24 cellular contexts compared by ENCODE assay signal in genomic region chr6:24761851-24762250, GRCh38. TPM values are rescaled to one million over a fixed set of nuclear protein-coding genes. Genes with fewer than 3 reads are reported as not detected.
A peak's percentile ranks its signal among the peaks of the same experiment; 100 is the strongest.
DNase-seq lines count a peak whose midpoint lies in the region; ATAC-seq and TF ChIP-seq lines count a peak whose summit lies in the region.
"Had no signal": no experiment of that assay in that cellular context is flagged by ENCODE, and none has a peak within 500 bp of the region (broad histone marks: within the 10 kb centered on the region; RNA-seq: fewer than 3 reads in every experiment).

No MANE protein-coding gene starts in this region.

- no peaks in the 10 kb centered on the region for H3K79me2 ChIP-seq in OCI-LY7 (ENCODE audit: insufficient read depth, low read depth, low read length)
- H3K79me2 ChIP-seq in neural progenitor cell (ENCODE audit: low read depth): no peaks in the 10 kb centered on the region

- H3K27ac Mint-ChIP-seq in stimulated activated naive CD8-positive, alpha-beta T cell treated with anti-CD3 and anti-CD28 coated beads, Interleukin-15, Interleukin-2, amounts not matched to agents 100 ng/mL and 50 ng/mL, for 24 hours: peak overlapping the region; percentile 22
- H3K27ac Mint-ChIP-seq in stimulated activated naive CD8-positive, alpha-beta T cell treated with anti-CD3 and anti-CD28 coated beads, Interleukin-15, amount 100 ng/mL, for 72 hours: peak overlapping the region in 1 of 2 donors; percentile 59
- H3K27ac Mint-ChIP-seq in neural progenitor cell (peak overlapping the region; percentile 20), endothelial cell (ENCODE audit: unreplicated experiment) (no peak overlapping the region)
- H3K27ac Mint-ChIP-seq: CD8-positive, alpha-beta T cell; HFFc6; T-cell had no signal

- H3K4me3 ChIP-seq in OCI-LY7 (ENCODE audit: low read depth, low read length, poor library complexity, severe bottlenecking) (no peak overlapping the region), neural progenitor cell (no peak overlapping the region)
- H3K4me3 ChIP-seq: Peyer's patch had no signal

- H3K36me3 Mint-ChIP-seq in stimulated activated naive CD8-positive, alpha-beta T cell treated with anti-CD3 and anti-CD28 coated beads, Interleukin-15, Interleukin-2, amounts not matched to agents 100 ng/mL and 50 ng/mL, for 24 hours (ENCODE audit: low read depth): no peaks in the 10 kb centered on the region
- H3K36me3 Mint-ChIP-seq in neural progenitor cell (no peaks in the 10 kb centered on the region), endothelial cell (ENCODE audit: low read depth, unreplicated experiment) (no peaks in the 10 kb centered on the region)
- H3K36me3 Mint-ChIP-seq: CD8-positive, alpha-beta T cell; T-cell had no signal

- peaks cover 8% of the 10 kb centered on the region for H3K4me1 Mint-ChIP-seq in stimulated activated naive CD8-positive, alpha-beta T cell treated with anti-CD3 and anti-CD28 coated beads, Interleukin-15, Interleukin-2, amounts not matched to agents 100 ng/mL and 50 ng/mL, for 24 hours (ENCODE audit: low read depth)
- peaks cover 13% of the 10 kb centered on the region for H3K4me1 Mint-ChIP-seq in stimulated activated naive CD8-positive, alpha-beta T cell treated with anti-CD3 and anti-CD28 coated beads, Interleukin-15, amount 100 ng/mL, for 72 hours
- H3K4me1 Mint-ChIP-seq in neural progenitor cell (peaks cover 4% of the 10 kb centered on the region), endothelial cell (ENCODE audit: unreplicated experiment) (no peaks in the 10 kb centered on the region)

- no peak for DNase-seq in stimulated activated naive CD8-positive, alpha-beta T cell treated with anti-CD3 and anti-CD28 coated beads, Interleukin-15, amount 100 ng/mL, for 72 hours
- DNase-seq in OCI-LY7 (ENCODE audit: low spot score): no peak
- no peak for DNase-seq in neural progenitor cell (ENCODE audit: low spot score)
- no peak for DNase-seq in endothelial cell (ENCODE audit: low spot score)
- DNase-seq in NCI-H1417 treated with DMSO at 0.1 percent for 48 hours (lab: John Stamatoyannopoulos, UW): no peak
- DNase-seq: 8988T; AML-193; C1 segment of cervical spinal cord; CD8-positive, alpha-beta T cell; HFFc6; NCI-H187 treated with DMSO at 0.1 percent for 48 hours; NCI-H510A; NCI-H748 treated with DMSO at 0.1 percent for 48 hours; NK-92 treated with Interleukin-12 subunit alpha and Interleukin-12 subunit beta, amount 100 ng/mL, for 24 hours; Peyer's patch; T-cell had no signal

- H3K4me2 ChIP-seq in OCI-LY7 (ENCODE audit: low read length) (no peak overlapping the region), neural progenitor cell (no peak overlapping the region)
- H3K4me2 ChIP-seq: KMS-11 had no signal

- H3K9me3 ChIP-seq in OCI-LY7 (ENCODE audit: low read length): no peaks in the 10 kb centered on the region
- no peaks in the 10 kb centered on the region for H3K9me3 ChIP-seq in neural progenitor cell (ENCODE audit: low read depth)
- H3K9me3 ChIP-seq: Peyer's patch had no signal

- no TSS peak for BruUV-seq in OCI-LY7 (replicated peaks; lab: Mats Ljungman, UMichigan)

- H4K20me1 ChIP-seq in OCI-LY7 (ENCODE audit: insufficient read depth, low read length): no peaks in the 10 kb centered on the region
- H4K20me1 ChIP-seq in neural progenitor cell (ENCODE audit: low read depth): no peaks in the 10 kb centered on the region

- H3F3A ChIP-seq in neural progenitor cell (ENCODE audit: low read depth): peaks cover 10% of the 10 kb centered on the region

- intact Hi-C loops in OCI-LY7 (cut with micrococcal nuclease; ENCODE audit: unreplicated experiment): no loop called here

- CTCF ChIA-PET in OCI-LY7 (lab: Charles Lee; ENCODE audit: unreplicated experiment): interaction anchor here (0.6 kb wide), 1 partner anchor 242 kb away, joined by 3 read pairs; no protein-coding TSS in a partner anchor

- H3K9ac ChIP-seq in neural progenitor cell: no peak overlapping the region
- H3K9ac ChIP-seq: KMS-11 had no signal

- no peaks in the 10 kb centered on the region for H3K9me3 Mint-ChIP-seq in stimulated activated naive CD8-positive, alpha-beta T cell treated with anti-CD3 and anti-CD28 coated beads, Interleukin-15, Interleukin-2, amounts not matched to agents 100 ng/mL and 50 ng/mL, for 24 hours
- H3K9me3 Mint-ChIP-seq in stimulated activated naive CD8-positive, alpha-beta T cell treated with anti-CD3 and anti-CD28 coated beads, Interleukin-15, amount 100 ng/mL, for 72 hours: no peaks in the 10 kb centered on the region
- no peaks in the 10 kb centered on the region for H3K9me3 Mint-ChIP-seq in neural progenitor cell
- no peaks in the 10 kb centered on the region for H3K9me3 Mint-ChIP-seq in endothelial cell (ENCODE audit: unreplicated experiment)
- H3K9me3 Mint-ChIP-seq: CD8-positive, alpha-beta T cell; HFFc6; T-cell had no signal

- H3K27ac ChIP-seq in OCI-LY7 (ENCODE audit: low read depth, low read length, poor library complexity, severe bottlenecking) (no peak overlapping the region), neural progenitor cell (no peak overlapping the region)
- H3K27ac ChIP-seq: HL-60, KMS-11, Peyer's patch had no signal

- H3K9me2 ChIP-seq in OCI-LY7 (ENCODE audit: insufficient read depth, low read length): no peaks in the 10 kb centered on the region

- H2AFZ ChIP-seq in OCI-LY7 (ENCODE audit: low read length): peak overlapping the region; percentile 45; the same call in 1 of the 2 replicates
- peak overlapping the region; percentile 69 for H2AFZ ChIP-seq in neural progenitor cell (replicated peaks)

- POLR2A ChIA-PET in OCI-LY7 (lab: Charles Lee): no interaction called here

- no peak for ATAC-seq in stimulated activated naive CD8-positive, alpha-beta T cell treated with anti-CD3 and anti-CD28 coated beads, Interleukin-15, amount 100 ng/mL, for 72 hours
- ATAC-seq in HG03432 (IDR thresholded peaks at IDR 0.05; ENCODE audit: unreplicated experiment): no peak
- ATAC-seq: CD8-positive, alpha-beta T cell; T-cell had no signal

- no peaks in the 10 kb centered on the region for H3K36me3 ChIP-seq in OCI-LY7 (ENCODE audit: insufficient read depth, low read length)
- no peaks in the 10 kb centered on the region for H3K36me3 ChIP-seq in neural progenitor cell
- H3K36me3 ChIP-seq: Peyer's patch had no signal

- no peak overlapping the region for H3K4me3 Mint-ChIP-seq in stimulated activated naive CD8-positive, alpha-beta T cell treated with anti-CD3 and anti-CD28 coated beads, Interleukin-15, Interleukin-2, amounts not matched to agents 100 ng/mL and 50 ng/mL, for 24 hours
- H3K4me3 Mint-ChIP-seq in stimulated activated naive CD8-positive, alpha-beta T cell treated with anti-CD3 and anti-CD28 coated beads, Interleukin-15, amount 100 ng/mL, for 72 hours: no peak overlapping the region
- no peak overlapping the region for H3K4me3 Mint-ChIP-seq in neural progenitor cell
- H3K4me3 Mint-ChIP-seq in endothelial cell (ENCODE audit: unreplicated experiment): no peak overlapping the region
- H3K4me3 Mint-ChIP-seq: CD8-positive, alpha-beta T cell; HFFc6; T-cell had no signal

- no peaks in the 10 kb centered on the region for H3K27me3 Mint-ChIP-seq in stimulated activated naive CD8-positive, alpha-beta T cell treated with anti-CD3 and anti-CD28 coated beads, Interleukin-15, Interleukin-2, amounts not matched to agents 100 ng/mL and 50 ng/mL, for 24 hours
- no peaks in the 10 kb centered on the region for H3K27me3 Mint-ChIP-seq in stimulated activated naive CD8-positive, alpha-beta T cell treated with anti-CD3 and anti-CD28 coated beads, Interleukin-15, amount 100 ng/mL, for 72 hours
- H3K27me3 Mint-ChIP-seq in neural progenitor cell (ENCODE audit: insufficient read depth, low read depth) (peaks cover 3% of the 10 kb centered on the region), endothelial cell (ENCODE audit: unreplicated experiment) (peaks cover 3% of the 10 kb centered on the region)
- H3K27me3 Mint-ChIP-seq: T-cell had no signal

- no peaks in the 10 kb centered on the region for H3K27me3 ChIP-seq in neural progenitor cell
- H3K27me3 ChIP-seq: Peyer's patch had no signal

- H3K4me1 ChIP-seq in OCI-LY7 (ENCODE audit: insufficient read depth, low read length, poor library complexity, severe bottlenecking) (peaks cover 10% of the 10 kb centered on the region), neural progenitor cell (peaks cover 9% of the 10 kb centered on the region)
- H3K4me1 ChIP-seq: Peyer's patch had no signal

- no peak for TF ChIP-seq CTCF in OCI-LY7 (conservative IDR thresholded peaks at IDR 0.05; ENCODE audit: low read length)
- TF ChIP-seq CTCF in neural progenitor cell (IDR thresholded peaks at IDR 0.05): no peak
- TF ChIP-seq CTCF in endothelial cell (IDR thresholded peaks at IDR 0.05; ENCODE audit: unreplicated experiment): no peak

RNA-seq across cellular contexts. Expression of gene GMNN, which starts 12.9 kb away (rescaled TPM):
- total RNA-seq in OCI-LY7 (2014; rRNA removed; shearing (Covaris generic)): 101 and 130 TPM in 2 replicates
- total RNA-seq in OCI-LY7 (2022) (120 and 131 TPM in 2 replicates), neural progenitor cell (ENCODE audit: low replicate concordance) (69.1 and 98.5 TPM in 2 replicates), endothelial cell (ENCODE audit: unreplicated experiment) (24.7 TPM)

RNA-seq across cellular contexts. Expression of gene ARMH2, which starts 36.9 kb away (rescaled TPM):
- total RNA-seq in OCI-LY7 (2014; rRNA removed; shearing (Covaris generic)): not detected in 2 replicates
- total RNA-seq in OCI-LY7 (2022) (not detected in 2 replicates), neural progenitor cell (ENCODE audit: low replicate concordance) (not detected in 2 replicates), endothelial cell (ENCODE audit: unreplicated experiment) (not detected)
- total RNA-seq: G401, H7, HFFc6, HT-29, MCF 10A, Peyer's patch had no signal

RNA-seq across cellular contexts. Expression of gene C6orf62, which starts 42.9 kb away (rescaled TPM):
- total RNA-seq in OCI-LY7 (2014; rRNA removed; shearing (Covaris generic)): 36.6 and 42.3 TPM in 2 replicates
- total RNA-seq in OCI-LY7 (2022) (77.4 and 81.2 TPM in 2 replicates), neural progenitor cell (ENCODE audit: low replicate concordance) (71.5 and 82.3 TPM in 2 replicates), endothelial cell (ENCODE audit: unreplicated experiment) (88.8 TPM)
